8 cellular contexts compared by ENCODE assay signal in the genomic region with DNA sequence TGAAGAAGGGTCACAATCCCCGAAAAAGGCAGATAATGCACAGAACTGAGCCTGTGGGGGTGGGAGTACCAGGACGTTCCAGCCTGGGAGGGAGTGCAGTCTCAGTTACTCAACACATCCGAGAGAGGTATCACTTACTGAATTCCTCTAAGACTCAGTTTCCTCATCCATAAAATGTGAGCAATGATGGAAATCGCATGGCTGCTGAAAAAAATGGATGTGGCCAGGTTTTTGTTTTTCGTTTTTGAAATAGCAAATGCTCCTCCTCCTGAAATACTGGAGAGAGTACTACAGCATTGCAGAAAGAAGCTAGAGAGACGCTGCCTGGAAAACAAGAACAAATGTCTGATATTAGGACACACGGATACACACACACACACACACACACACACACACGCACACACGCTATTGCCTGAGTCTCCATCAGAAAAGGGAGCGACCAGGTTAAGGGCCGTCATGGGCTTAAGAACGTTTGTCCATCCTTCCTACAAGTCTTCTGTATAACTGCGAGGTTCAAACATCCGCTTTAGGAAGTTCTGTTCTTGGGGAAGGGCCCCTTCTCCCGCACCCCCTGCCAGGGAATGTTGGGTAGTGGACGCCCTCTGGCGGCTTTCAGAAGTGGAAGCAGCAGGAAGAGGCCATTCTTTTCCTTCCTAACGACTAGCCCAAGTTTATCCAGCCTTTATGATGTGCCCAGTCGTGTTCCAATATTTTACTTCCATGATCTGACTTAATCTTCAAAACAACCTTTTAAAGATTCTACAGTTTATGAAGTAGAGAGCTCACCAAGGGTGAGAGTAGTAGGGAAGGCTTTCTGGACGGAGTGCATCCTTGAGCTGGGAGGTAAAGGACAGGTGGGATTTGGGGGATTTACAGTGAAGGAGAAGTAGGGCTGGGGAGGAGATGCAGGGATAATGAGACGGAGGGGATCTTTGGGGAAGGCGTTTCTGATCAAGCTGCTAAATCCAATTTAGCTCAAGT. TPM values are rescaled to one million over a fixed set of nuclear protein-coding genes. Genes with fewer than 3 reads are reported as not detected.
A peak's percentile ranks its signal among the peaks of the same experiment; 100 is the strongest.
DNase-seq lines count a peak whose midpoint lies in the region; ATAC-seq and TF ChIP-seq lines count a peak whose summit lies in the region.

No MANE protein-coding gene starts in this region.

- peaks cover 23% of the 10 kb centered on the region for H3K27me3 ChIP-seq in GM23338 (ENCODE audit: insufficient read depth)
- peaks cover 77% of the 10 kb centered on the region for H3K27me3 ChIP-seq in gastroesophageal sphincter
- peaks cover 37% of the 10 kb centered on the region for H3K27me3 ChIP-seq in neuron (ENCODE audit: insufficient read depth, low read length)

- H3K4me3 ChIP-seq in GM23338 (peak overlapping the region; percentile 78), gastroesophageal sphincter (peak overlapping the region; percentile 32 to 57), neuron (ENCODE audit: low read length) (peak overlapping the region; percentile 70)

- H2AFZ ChIP-seq in GM23338 = no peak overlapping the region
- peak overlapping the region; percentile 16 for H2AFZ ChIP-seq in neuron (ENCODE audit: low read depth, low read length)

- H3K9me2 ChIP-seq in GM23338 (ENCODE audit: insufficient read depth) = no peaks in the 10 kb centered on the region

- 2% methylated on average over 14 to 21 of the region's 22 CpGs for WGBS in gastroesophageal sphincter (ENCODE audit: low coverage in 1 of 2), 2 donors

- peaks cover 2% of the 10 kb centered on the region; the same call in 1 of the 2 replicates for H3F3A ChIP-seq in GM23338 (replicated peaks; ENCODE audit: low read depth)

- DNase-seq in CD1c-positive myeloid dendritic cell (ENCODE audit: extremely low spot score) = peak; percentile 62
- DNase-seq in GM23338 (ENCODE audit: low spot score) = peak; percentile 93
- peak; percentile 78 for DNase-seq in NCI-H2227 treated with DMSO at 0.1 percent for 48 hours (lab: John Stamatoyannopoulos, UW)
- DNase-seq in activated T-cell treated with anti-CD3 and anti-CD28 coated beads, Interleukin-2, amount 50 U/mL, for 72 hours = peak; percentile 24 to 41
- no peak for DNase-seq in activated gamma-delta T cell treated with Interleukin-2 at 50 U/mL for 16 hours
- DNase-seq in activated gamma-delta T cell (lab: John Stamatoyannopoulos, UW) = no peak

- peaks cover 33% of the 10 kb centered on the region for H3K27me3 Mint-ChIP-seq in GM23338 (ENCODE audit: insufficient read depth, low read depth, poor library complexity)
- H3K27me3 Mint-ChIP-seq in activated T-cell treated with anti-CD3 and anti-CD28 coated beads, Interleukin-2, amount 50 U/mL, for 72 hours (ENCODE audit: low read depth) = peaks cover 66% of the 10 kb centered on the region

- H3K9me3 Mint-ChIP-seq in GM23338 = peaks cover 3% of the 10 kb centered on the region; the same call in 1 of the 3 replicates
- H3K9me3 Mint-ChIP-seq in activated T-cell treated with anti-CD3 and anti-CD28 coated beads, Interleukin-2, amount 50 U/mL, for 72 hours = no peaks in the 10 kb centered on the region

- peaks cover 1% of the 10 kb centered on the region for H3K36me3 ChIP-seq in GM23338 (ENCODE audit: insufficient read depth)
- H3K36me3 ChIP-seq in gastroesophageal sphincter = peaks cover 0 to 10% of the 10 kb centered on the region in 2 donors
- H3K36me3 ChIP-seq in neuron (ENCODE audit: insufficient read depth, low read length) = peaks cover 13% of the 10 kb centered on the region

- peaks cover 33% of the 10 kb centered on the region for H3K79me2 ChIP-seq in GM23338 (replicated peaks; ENCODE audit: insufficient read depth)

- peaks cover 53% of the 10 kb centered on the region for H3K4me1 Mint-ChIP-seq in GM23338
- H3K4me1 Mint-ChIP-seq in activated T-cell treated with anti-CD3 and anti-CD28 coated beads, Interleukin-2, amount 50 U/mL, for 72 hours (ENCODE audit: low read depth) = peaks cover 16% of the 10 kb centered on the region

- H3K27ac Mint-ChIP-seq in GM23338 = peak overlapping the region; percentile 28; the same call in 1 of the 2 replicates
- peak overlapping the region; percentile 11 for H3K27ac Mint-ChIP-seq in activated T-cell treated with anti-CD3 and anti-CD28 coated beads, Interleukin-2, amount 50 U/mL, for 72 hours

- peak overlapping the region; percentile 70 for H3K4me3 Mint-ChIP-seq in GM23338
- peak overlapping the region; percentile 44 to 57 for H3K4me3 Mint-ChIP-seq in activated T-cell treated with anti-CD3 and anti-CD28 coated beads, Interleukin-2, amount 50 U/mL, for 72 hours

- H3K9me3 ChIP-seq in gastroesophageal sphincter = no peaks in the 10 kb centered on the region
- no peaks in the 10 kb centered on the region for H3K9me3 ChIP-seq in neuron (ENCODE audit: low read length)

- peak; percentile 10 for ATAC-seq in GM23338
- ATAC-seq in activated T-cell treated with anti-CD3 and anti-CD28 coated beads, Interleukin-2, amount 50 U/mL, for 72 hours (replicated peaks in 1 of 2) = peak; percentile 31 to 49
- peak; percentile 63 for ATAC-seq in gastroesophageal sphincter

- H4K20me1 ChIP-seq in GM23338 (replicated peaks; ENCODE audit: insufficient read depth) = no peaks in the 10 kb centered on the region

- TF ChIP-seq EP300 in gastroesophageal sphincter (IDR thresholded peaks at IDR 0.05) = no peak

- TF ChIP-seq CTCF in GM23338 (conservative IDR thresholded peaks at IDR 0.05; ENCODE audit: low read depth in 2 of 2) = peak; percentile 93 to 97
- peak in 3 of 4 experiments; percentile 86 to 91 (median 90) for TF ChIP-seq CTCF in gastroesophageal sphincter (IDR thresholded peaks at IDR 0.05)

- peaks cover 27% of the 10 kb centered on the region for H3K36me3 Mint-ChIP-seq in GM23338 (ENCODE audit: low read depth)
- no peaks in the 10 kb centered on the region for H3K36me3 Mint-ChIP-seq in activated T-cell treated with anti-CD3 and anti-CD28 coated beads, Interleukin-2, amount 50 U/mL, for 72 hours (ENCODE audit: insufficient read depth in 2 of 2)

- H3K27ac ChIP-seq in GM23338 (ENCODE audit: low read depth) = no peak overlapping the region
- H3K27ac ChIP-seq in gastroesophageal sphincter = peak overlapping the region in 3 of 4 donors; percentile 79 to 85 (median 83)

- no peak for TF ChIP-seq POLR2A in gastroesophageal sphincter (IDR thresholded peaks at IDR 0.05)

- peak overlapping the region; percentile 97 for H3K4me2 ChIP-seq in GM23338

- H3K4me1 ChIP-seq in GM23338 (ENCODE audit: insufficient read depth) (peaks cover 39% of the 10 kb centered on the region), gastroesophageal sphincter (peaks cover 0 to 53% (median 13%) of the 10 kb centered on the region in 3 donors), neuron (ENCODE audit: insufficient read depth, low read length) (peaks cover 30% of the 10 kb centered on the region)

TF ChIP-seq in GM23338, 12 proteins besides CTCF, POLR2A, EP300 and RAD21 (continues in another document):
- TF ChIP-seq EZH2phosphoT487 (IDR thresholded peaks at IDR 0.05; ENCODE audit: unreplicated experiment) = no peak

RNA-seq across cellular contexts. Expression of a gene that starts 0.7 kb away (rescaled TPM):
- 85.3 and 95.9 TPM in 2 replicates for total RNA-seq in GM23338 (2014; rRNA removed; shearing (Covaris generic))
- polyA plus RNA-seq in GM23338 (2016; fragmentation: Nextera tagmentation; extraction: Ambion mirVana) = 25.0 and 27.5 TPM in 2 replicates
- under 1 TPM in 1 of 2 donors, not detected in 1; 0.05 TPM for total RNA-seq in activated T-cell treated with anti-CD3 and anti-CD28 coated beads, Interleukin-2, amount 50 U/mL, for 72 hours
- total RNA-seq in gastroesophageal sphincter = 10 to 100 TPM; 13.9 to 34.3 (median 23.9) TPM

RNA-seq across cellular contexts. Expression of a gene that starts 27.5 kb away (rescaled TPM):
- total RNA-seq in GM23338 (2014; rRNA removed; shearing (Covaris generic)) = 35.1 and 45.9 TPM in 2 replicates
- 137 and 138 TPM in 2 replicates for polyA plus RNA-seq in GM23338 (2016; fragmentation: Nextera tagmentation; extraction: Ambion mirVana)
- 1 to 10 TPM; 2.5 TPM for total RNA-seq in activated T-cell treated with anti-CD3 and anti-CD28 coated beads, Interleukin-2, amount 50 U/mL, for 72 hours
- 10 to 100 TPM in 1 of 4 donors, 1 to 10 TPM in 2, under 1 TPM in 1; 0.54 to 36.7 (median 6.0) TPM for total RNA-seq in gastroesophageal sphincter

RNA-seq across cellular contexts. Expression of a gene that starts 36.0 kb away (rescaled TPM):
- 5.5 and 8.0 TPM in 2 replicates for total RNA-seq in GM23338 (2014; rRNA removed; shearing (Covaris generic))
- 2.3 and 3.6 TPM in 2 replicates for polyA plus RNA-seq in GM23338 (2016; fragmentation: Nextera tagmentation; extraction: Ambion mirVana)
- total RNA-seq in activated T-cell treated with anti-CD3 and anti-CD28 coated beads, Interleukin-2, amount 50 U/mL, for 72 hours = under 1 TPM in 1 of 2 donors, not detected in 1; 0.10 TPM
- 1 to 10 TPM in 2 of 4 donors, under 1 TPM in 1, not detected in 1; 0.50 to 5.0 (median 1.9) TPM for total RNA-seq in gastroesophageal sphincter

RNA-seq across cellular contexts. Expression of a gene that starts 50.4 kb away (rescaled TPM):
- total RNA-seq in GM23338 (2014; rRNA removed; shearing (Covaris generic)) = 12.9 and 18.3 TPM in 2 replicates
- 18.1 and 21.1 TPM in 2 replicates for polyA plus RNA-seq in GM23338 (2016; fragmentation: Nextera tagmentation; extraction: Ambion mirVana)
- total RNA-seq in activated T-cell treated with anti-CD3 and anti-CD28 coated beads, Interleukin-2, amount 50 U/mL, for 72 hours = 100 to 1,000 TPM in 1 of 2 donors, 10 to 100 TPM in 1; 90.5 to 100 TPM
- 10 to 100 TPM in 3 of 4 donors, 1 to 10 TPM in 1; 8.4 to 29.0 (median 17.4) TPM for total RNA-seq in gastroesophageal sphincter

RNA-seq across cellular contexts. Expression of a gene that starts 50.7 kb away (rescaled TPM):
- total RNA-seq in GM23338 (2014; rRNA removed; shearing (Covaris generic)) = 34.9 and 50.9 TPM in 2 replicates
- 22.2 and 23.1 TPM in 2 replicates for polyA plus RNA-seq in GM23338 (2016; fragmentation: Nextera tagmentation; extraction: Ambion mirVana)
- total RNA-seq in activated T-cell treated with anti-CD3 and anti-CD28 coated beads, Interleukin-2, amount 50 U/mL, for 72 hours = 10 to 100 TPM; 36.3 to 37.1 TPM
- total RNA-seq in gastroesophageal sphincter = 10 to 100 TPM; 14.5 to 18.4 (median 17.0) TPM

Comparison
In these comparisons a context has a peak if more than half of its experiments do, and no peak if none do; other contexts are left out.
1. DNase-seq: peak in CD1c-positive myeloid dendritic cell (single experiment), GM23338 (single experiment), NCI-H2227 treated with DMSO at 0.1 percent for 48 hours (single experiment) and activated T-cell treated with anti-CD3 and anti-CD28 coated beads, Interleukin-2, amount 50 U/mL, for 72 hours (2 of 2); none in activated gamma-delta T cell treated with Interleukin-2 at 50 U/mL for 16 hours (single experiment) and activated gamma-delta T cell (single experiment).
2. ATAC-seq: peak in every context shown above with its lines; median percentile 63 in gastroesophageal sphincter; 40 in activated T-cell treated with anti-CD3 and anti-CD28 coated beads, Interleukin-2, amount 50 U/mL, for 72 hours; 10 in GM23338.
3. RNA of a gene that starts 0.7 kb away (total RNA-seq): 85.3 to 95.9 TPM in GM23338 and 13.9 to 34.3 TPM in gastroesophageal sphincter; 0.05 TPM in activated T-cell treated with anti-CD3 and anti-CD28 coated beads, Interleukin-2, amount 50 U/mL, for 72 hours; every median in the first group is over 10 times any median in the second.
4. Peak in every context shown above with its lines, with median percentiles within 50 percentile points of each other: H3K4me3 ChIP-seq.